Comparison of ENCODE assay signal across 1 cellular context in genomic region chr6:19297880-19298279, GRCh38.
TF ChIP-seq lines count a peak whose summit lies in the region.

No MANE protein-coding gene starts in this region.

TF ChIP-seq in GM23338, 12 proteins besides CTCF, POLR2A, EP300 and RAD21 (continued from another document):
- TF ChIP-seq REST (IDR thresholded peaks at IDR 0.05; ENCODE audit: unreplicated experiment) (no peak), STAT1 (IDR thresholded peaks at IDR 0.05; ENCODE audit: unreplicated experiment) (no peak), CREB1 (CRISPR knock-in tag; IDR thresholded peaks at IDR 0.05; ENCODE audit: low read depth) (no peak), ZNF114 (CRISPR knock-in tag; IDR thresholded peaks at IDR 0.05) (no peak), NANOG (IDR thresholded peaks at IDR 0.05; ENCODE audit: borderline replicate concordance) (no peak), EZH2phosphoT487 (IDR thresholded peaks at IDR 0.05; ENCODE audit: unreplicated experiment) (no peak), ZNF331 (CRISPR knock-in tag; IDR thresholded peaks at IDR 0.05; ENCODE audit: low read depth) (no peak), EZH2 (IDR thresholded peaks at IDR 0.05; ENCODE audit: low read depth, unreplicated experiment) (no peak)
